8 cellular contexts compared by ENCODE assay signal in the genomic region with DNA sequence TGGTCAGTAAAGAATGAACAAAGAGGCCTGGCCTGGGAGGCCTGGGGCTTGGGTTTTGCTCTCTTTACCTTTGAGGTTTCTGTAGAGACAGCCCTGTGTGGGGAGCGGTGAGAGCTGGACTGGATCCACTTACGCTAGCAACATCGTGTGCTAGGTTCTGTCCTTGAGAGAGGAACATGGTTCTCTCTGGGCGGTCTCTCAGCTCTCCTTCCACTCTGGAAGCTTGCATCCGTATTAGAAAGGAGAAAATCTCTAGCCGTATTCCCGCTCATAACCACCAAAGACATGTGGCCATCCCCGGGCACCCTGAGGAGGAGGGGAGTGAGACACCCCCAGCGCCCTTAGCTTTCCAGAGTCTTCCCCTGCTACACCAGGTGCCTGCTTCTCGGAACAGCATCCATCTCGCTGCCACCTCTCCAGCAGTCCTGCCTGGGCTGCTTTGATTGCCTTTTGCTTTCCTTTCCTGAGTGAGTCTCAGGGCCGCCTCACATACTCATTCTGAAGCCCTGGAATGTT. TPM values are rescaled to one million over a fixed set of nuclear protein-coding genes. Genes with fewer than 3 reads are reported as not detected.
A peak's percentile ranks its signal among the peaks of the same experiment; 100 is the strongest.
DNase-seq lines count a peak whose midpoint lies in the region; ATAC-seq, FAIRE-seq and TF ChIP-seq lines count a peak whose summit lies in the region.

No MANE protein-coding gene starts in this region.

- POLR2A ChIA-PET in A549 (lab: Yijun Ruan, JAX), result interaction anchor here (2.9 kb wide), 1 partner anchor 23 kb away, joined by 19 read pairs; a partner anchor contains a TSS

- no peaks in the 10 kb centered on the region for H3K27me3 Mint-ChIP-seq in central memory CD8-positive, alpha-beta T cell

- peak overlapping the region; percentile 92 for H3K4me2 ChIP-seq in A549

- peak overlapping the region; percentile 96 to 98; a peak in 5 of 6 replicates for H3K27ac ChIP-seq in A549

- no peaks in the 10 kb centered on the region for H3K9me3 Mint-ChIP-seq in central memory CD8-positive, alpha-beta T cell

- CTCF ChIA-PET in A549 (lab: Yijun Ruan, JAX), result interaction anchor here (0.7 to 2.6 kb wide), 5 partner anchors 10 to 152 kb away, joined by 3 to 16 read pairs (median 4); no protein-coding TSS in a partner anchor

- no peaks in the 10 kb centered on the region for H3K27me3 ChIP-seq in mononuclear cell (ENCODE audit: insufficient read depth, low read length)

- H3K9me3 ChIP-seq in A549 (no peaks in the 10 kb centered on the region), mononuclear cell (ENCODE audit: low read depth, low read length) (no peaks in the 10 kb centered on the region)

- TF ChIP-seq EP300 in A549 (IDR thresholded peaks at IDR 0.05), result no peak

- ATAC-seq in A549 (no peak), omental fat pad (ENCODE audit: low FRiP score) (no peak), GM19023 (IDR thresholded peaks at IDR 0.05; ENCODE audit: unreplicated experiment) (no peak)
- ATAC-seq in central memory CD8-positive, alpha-beta T cell (replicated peaks; ENCODE audit: extremely low read depth, poor library complexity, severe bottlenecking), result no peak

- H3K27ac Mint-ChIP-seq in central memory CD8-positive, alpha-beta T cell (ENCODE audit: low read depth), result peak overlapping the region; percentile 88

- peaks cover 8% of the 10 kb centered on the region; the same call in 2 of the 3 replicates for H3K4me1 ChIP-seq in A549
- peaks cover 67% of the 10 kb centered on the region for H3K4me1 ChIP-seq in mononuclear cell (ENCODE audit: insufficient read depth, low read length)

- DNase-seq in A549 (ENCODE audit: low read depth in 1 of 2, low spot score in 1 of 2) (no peak), HT-29 (ENCODE audit: low spot score) (peak; percentile 5), omental fat pad (ENCODE audit: low spot score) (no peak)
- no peak for DNase-seq in central memory CD8-positive, alpha-beta T cell (ENCODE audit: low spot score in 2 of 2)
- no peak for DNase-seq in stimulated activated CD4-positive, alpha-beta T cell treated with anti-CD3 and anti-CD28 coated beads, Interleukin-15, amount 100 ng/mL, for 24 hours
- DNase-seq in effector CD8-positive, alpha-beta T cell (lab: John Stamatoyannopoulos, UW), result no peak

- TF ChIP-seq POLR2A in A549 (IDR thresholded peaks at IDR 0.05; ENCODE audit: low read length), result no peak

- H3K4me3 Mint-ChIP-seq in central memory CD8-positive, alpha-beta T cell, result peak overlapping the region; percentile 92

- no peak for TF ChIP-seq RAD21 in A549 (conservative IDR thresholded peaks at IDR 0.05 in 1 of 2, IDR thresholded peaks at IDR 0.05 in 1 of 2)

- peaks cover 65% of the 10 kb centered on the region for H3K4me1 Mint-ChIP-seq in central memory CD8-positive, alpha-beta T cell

- no peak for FAIRE-seq in A549 (lab: Jason Lieb, UNC)

- H3K4me3 ChIP-seq in A549 (peak overlapping the region; percentile 99), mononuclear cell (ENCODE audit: low read length) (peak overlapping the region; percentile 89)

- peaks cover 38% of the 10 kb centered on the region for H3K36me3 Mint-ChIP-seq in central memory CD8-positive, alpha-beta T cell (ENCODE audit: insufficient read depth)

- TF ChIP-seq CTCF in A549 (IDR thresholded peaks at IDR 0.05) (no peak), omental fat pad (IDR thresholded peaks at IDR 0.05) (no peak)

- 85% methylated on average over 12 of the region's 12 CpGs for whole genome bisulfite sequencing in A549 (ENCODE audit: missing lambda C conversion rate)

TF ChIP-seq in A549, 52 proteins besides CTCF, POLR2A, EP300 and RAD21:
- TF ChIP-seq SMC3 (IDR thresholded peaks at IDR 0.05) (no peak), SREBF2 (IDR thresholded peaks at IDR 0.05) (no peak), CBX2 (IDR thresholded peaks at IDR 0.05; ENCODE audit: borderline replicate concordance, low read depth) (no peak), FOSB (CRISPR knock-in tag; IDR thresholded peaks at IDR 0.05) (no peak), NR3C1 (IDR thresholded peaks at IDR 0.05) (no peak), FOSL2 (IDR thresholded peaks at IDR 0.05) (no peak), FOSL2 (CRISPR knock-in tag; IDR thresholded peaks at IDR 0.05) (no peak), CEBPB (IDR thresholded peaks at IDR 0.05) (no peak), RARB (CRISPR knock-in tag; IDR thresholded peaks at IDR 0.05) (no peak), ZSCAN20 (CRISPR knock-in tag; IDR thresholded peaks at IDR 0.05) (no peak), CBX8 (IDR thresholded peaks at IDR 0.05) (no peak), KDM1A (IDR thresholded peaks at IDR 0.05; ENCODE audit: low read depth) (no peak), EHF (CRISPR knock-in tag; IDR thresholded peaks at IDR 0.05) (no peak), RCOR1 (IDR thresholded peaks at IDR 0.05; ENCODE audit: low read depth, low read length) (no peak)
- TF ChIP-seq, protein P1, sequence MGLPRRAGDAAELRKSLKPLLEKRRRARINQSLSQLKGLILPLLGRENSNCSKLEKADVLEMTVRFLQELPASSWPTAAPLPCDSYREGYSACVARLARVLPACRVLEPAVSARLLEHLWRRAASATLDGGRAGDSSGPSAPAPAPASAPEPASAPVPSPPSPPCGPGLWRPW (IDR thresholded peaks at IDR 0.05), result no peak
- TF ChIP-seq, protein P2, sequence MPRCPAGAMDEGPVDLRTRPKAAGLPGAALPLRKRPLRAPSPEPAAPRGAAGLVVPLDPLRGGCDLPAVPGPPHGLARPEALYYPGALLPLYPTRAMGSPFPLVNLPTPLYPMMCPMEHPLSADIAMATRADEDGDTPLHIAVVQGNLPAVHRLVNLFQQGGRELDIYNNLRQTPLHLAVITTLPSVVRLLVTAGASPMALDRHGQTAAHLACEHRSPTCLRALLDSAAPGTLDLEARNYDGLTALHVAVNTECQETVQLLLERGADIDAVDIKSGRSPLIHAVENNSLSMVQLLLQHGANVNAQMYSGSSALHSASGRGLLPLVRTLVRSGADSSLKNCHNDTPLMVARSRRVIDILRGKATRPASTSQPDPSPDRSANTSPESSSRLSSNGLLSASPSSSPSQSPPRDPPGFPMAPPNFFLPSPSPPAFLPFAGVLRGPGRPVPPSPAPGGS (IDR thresholded peaks at IDR 0.05), result no peak
- TF ChIP-seq, protein P3, sequence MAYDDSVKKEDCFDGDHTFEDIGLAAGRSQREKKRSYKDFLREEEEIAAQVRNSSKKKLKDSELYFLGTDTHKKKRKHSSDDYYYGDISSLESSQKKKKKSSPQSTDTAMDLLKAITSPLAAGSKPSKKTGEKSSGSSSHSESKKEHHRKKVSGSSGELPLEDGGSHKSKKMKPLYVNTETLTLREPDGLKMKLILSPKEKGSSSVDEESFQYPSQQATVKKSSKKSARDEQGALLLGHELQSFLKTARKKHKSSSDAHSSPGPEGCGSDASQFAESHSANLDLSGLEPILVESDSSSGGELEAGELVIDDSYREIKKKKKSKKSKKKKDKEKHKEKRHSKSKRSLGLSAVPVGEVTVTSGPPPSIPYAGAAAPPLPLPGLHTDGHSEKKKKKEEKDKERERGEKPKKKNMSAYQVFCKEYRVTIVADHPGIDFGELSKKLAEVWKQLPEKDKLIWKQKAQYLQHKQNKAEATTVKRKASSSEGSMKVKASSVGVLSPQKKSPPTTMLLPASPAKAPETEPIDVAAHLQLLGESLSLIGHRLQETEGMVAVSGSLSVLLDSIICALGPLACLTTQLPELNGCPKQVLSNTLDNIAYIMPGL (CRISPR knock-in tag; IDR thresholded peaks at IDR 0.05; ENCODE audit: borderline replicate concordance), result no peak
- TF ChIP-seq, protein P4, sequence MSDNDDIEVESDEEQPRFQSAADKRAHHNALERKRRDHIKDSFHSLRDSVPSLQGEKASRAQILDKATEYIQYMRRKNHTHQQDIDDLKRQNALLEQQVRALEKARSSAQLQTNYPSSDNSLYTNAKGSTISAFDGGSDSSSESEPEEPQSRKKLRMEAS (IDR thresholded peaks at IDR 0.05), result no peak
TF ChIP-seq in A549: peak in this region for 0.

RNA-seq across cellular contexts. Expression of a gene that starts 1.3 kb away (rescaled TPM):
- polyA plus RNA-seq in A549 (2011; rRNA removed) (6.0 and 6.7 TPM in 2 replicates), A549 (2017; fragmentation: RNase III; extraction: RNeasy Plus Mini Kit Qiagen cat#74134 plus additional on column Dnase treatment) (10.1 to 11.3 TPM (median 10.8 TPM) in 3 replicates)
- 6.1 and 7.6 TPM in 2 replicates for polyA plus RNA-seq in A549 (2012; cell fraction: cytosol; rRNA removed)
- polyA plus RNA-seq in A549 (2012; cell fraction: nucleus; rRNA removed), result 8.1 and 10.8 TPM in 2 replicates
- polyA minus RNA-seq in A549 (2011; rRNA and poly(A)+ RNA removed), result 5.1 and 6.1 TPM in 2 replicates
- 13.1 and 14.2 TPM in 2 replicates for total RNA-seq in HT-29 (2014; rRNA removed; shearing (Covaris generic))
- total RNA-seq in mononuclear cell (37.5 TPM), omental fat pad (10 to 100 TPM; 12.2 to 20.5 (median 16.5) TPM)

RNA-seq across cellular contexts. Expression of a gene that starts 23.4 kb away (rescaled TPM):
- 50.9 and 72.0 TPM in 2 replicates for polyA plus RNA-seq in A549 (2011; rRNA removed)
- polyA plus RNA-seq in A549 (2012; cell fraction: cytosol; rRNA removed), result 32.5 and 40.2 TPM in 2 replicates
- 14.1 and 17.2 TPM in 2 replicates for polyA plus RNA-seq in A549 (2012; cell fraction: nucleus; rRNA removed)
- 45.5 to 57.6 TPM (median 46.2 TPM) in 3 replicates for polyA plus RNA-seq in A549 (2017; fragmentation: RNase III; extraction: RNeasy Plus Mini Kit Qiagen cat#74134 plus additional on column Dnase treatment)
- 21.4 and 24.1 TPM in 2 replicates for polyA minus RNA-seq in A549 (2011; rRNA and poly(A)+ RNA removed)
- total RNA-seq in HT-29 (2014; rRNA removed; shearing (Covaris generic)), result 52.9 and 61.9 TPM in 2 replicates
- total RNA-seq in mononuclear cell, result 50.5 TPM
- 10 to 100 TPM; 25.4 to 62.1 (median 33.8) TPM for total RNA-seq in omental fat pad
